In genomic region chr10:93458821-93459257, GRCh38 we compare ENCODE assay signal across 8 cellular contexts.
A peak's percentile ranks its signal among the peaks of the same experiment; 100 is the strongest.
DNase-seq lines count a peak whose midpoint lies in the region; ATAC-seq lines count a peak whose summit lies in the region.

No MANE protein-coding gene starts in this region.

- ATAC-seq in GM21515 (IDR thresholded peaks at IDR 0.05; ENCODE audit: unreplicated experiment) (no peak), GM21576 (IDR thresholded peaks at IDR 0.05; ENCODE audit: unreplicated experiment) (no peak), GM21825 (IDR thresholded peaks at IDR 0.05; ENCODE audit: unreplicated experiment) (no peak), GM21526 (IDR thresholded peaks at IDR 0.05; ENCODE audit: low FRiP score, unreplicated experiment) (no peak)

- peak; percentile 94 for DNase-seq in HS-27A (ENCODE audit: low read depth)
- DNase-seq in amniotic epithelial cell (ENCODE audit: low read depth): peak; percentile 100
- peak; percentile 82 for DNase-seq in iPS DF 19.7 (ENCODE audit: low read depth, low spot score)
- peak; percentile 31 for DNase-seq in stimulated activated CD8-positive, alpha-beta memory T cell treated with anti-CD3 and anti-CD28 coated beads, Interleukin-4, amount 100 ng/mL, for 48 hours

Comparison
In these comparisons a context has a peak if more than half of its experiments do, and no peak if none do; other contexts are left out.
1. DNase-seq: peak in every context shown above with its lines; median percentile 100 in amniotic epithelial cell; 94 in HS-27A; 82 in iPS DF 19.7; 31 in stimulated activated CD8-positive, alpha-beta memory T cell treated with anti-CD3 and anti-CD28 coated beads, Interleukin-4, amount 100 ng/mL, for 48 hours.